2 cellular contexts compared by ENCODE assay signal in the genomic region with DNA sequence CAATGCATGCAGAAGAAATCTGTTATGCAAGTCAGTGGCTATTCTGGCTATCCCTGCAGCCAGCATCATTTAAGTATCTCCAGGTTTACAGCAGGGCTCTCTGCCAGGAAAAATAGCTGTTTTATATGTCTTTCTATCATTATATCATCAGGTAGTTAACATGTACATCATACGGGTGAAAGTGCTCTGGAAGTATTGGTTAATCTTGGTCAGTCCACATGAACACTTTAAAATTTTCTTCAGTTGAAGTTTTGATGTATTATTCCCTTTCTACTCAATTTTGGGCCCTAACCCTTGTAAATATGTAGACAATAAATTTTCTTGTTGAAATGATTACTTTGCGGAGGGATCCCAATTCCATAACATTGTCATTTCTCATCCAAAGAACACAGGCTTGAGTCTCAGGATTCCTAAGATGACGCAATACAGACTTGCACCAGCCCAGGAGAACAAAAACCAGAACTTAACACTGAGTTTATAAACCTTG.
A peak's percentile ranks its signal among the peaks of the same experiment; 100 is the strongest.
TF ChIP-seq lines count a peak whose summit lies in the region.

No MANE protein-coding gene starts in this region.

TF ChIP-seq in GM23338, 12 proteins besides CTCF, POLR2A, EP300 and RAD21 (continues in another document):
- TF ChIP-seq ZNF331 (CRISPR knock-in tag; IDR thresholded peaks at IDR 0.05; ENCODE audit: low read depth) (no peak), ZNF114 (CRISPR knock-in tag; IDR thresholded peaks at IDR 0.05) (no peak), STAT1 (IDR thresholded peaks at IDR 0.05; ENCODE audit: unreplicated experiment) (no peak), JUNB (IDR thresholded peaks at IDR 0.05; ENCODE audit: unreplicated experiment) (no peak), NANOG (IDR thresholded peaks at IDR 0.05; ENCODE audit: borderline replicate concordance) (no peak), EZH2 (IDR thresholded peaks at IDR 0.05; ENCODE audit: low read depth, unreplicated experiment) (no peak), POLR2AphosphoS5 (IDR thresholded peaks at IDR 0.05; ENCODE audit: low read depth) (no peak)
- TF ChIP-seq, protein P1, sequence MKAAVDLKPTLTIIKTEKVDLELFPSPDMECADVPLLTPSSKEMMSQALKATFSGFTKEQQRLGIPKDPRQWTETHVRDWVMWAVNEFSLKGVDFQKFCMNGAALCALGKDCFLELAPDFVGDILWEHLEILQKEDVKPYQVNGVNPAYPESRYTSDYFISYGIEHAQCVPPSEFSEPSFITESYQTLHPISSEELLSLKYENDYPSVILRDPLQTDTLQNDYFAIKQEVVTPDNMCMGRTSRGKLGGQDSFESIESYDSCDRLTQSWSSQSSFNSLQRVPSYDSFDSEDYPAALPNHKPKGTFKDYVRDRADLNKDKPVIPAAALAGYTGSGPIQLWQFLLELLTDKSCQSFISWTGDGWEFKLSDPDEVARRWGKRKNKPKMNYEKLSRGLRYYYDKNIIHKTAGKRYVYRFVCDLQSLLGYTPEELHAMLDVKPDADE (IDR thresholded peaks at IDR 0.05): no peak
- TF ChIP-seq, protein P2, sequence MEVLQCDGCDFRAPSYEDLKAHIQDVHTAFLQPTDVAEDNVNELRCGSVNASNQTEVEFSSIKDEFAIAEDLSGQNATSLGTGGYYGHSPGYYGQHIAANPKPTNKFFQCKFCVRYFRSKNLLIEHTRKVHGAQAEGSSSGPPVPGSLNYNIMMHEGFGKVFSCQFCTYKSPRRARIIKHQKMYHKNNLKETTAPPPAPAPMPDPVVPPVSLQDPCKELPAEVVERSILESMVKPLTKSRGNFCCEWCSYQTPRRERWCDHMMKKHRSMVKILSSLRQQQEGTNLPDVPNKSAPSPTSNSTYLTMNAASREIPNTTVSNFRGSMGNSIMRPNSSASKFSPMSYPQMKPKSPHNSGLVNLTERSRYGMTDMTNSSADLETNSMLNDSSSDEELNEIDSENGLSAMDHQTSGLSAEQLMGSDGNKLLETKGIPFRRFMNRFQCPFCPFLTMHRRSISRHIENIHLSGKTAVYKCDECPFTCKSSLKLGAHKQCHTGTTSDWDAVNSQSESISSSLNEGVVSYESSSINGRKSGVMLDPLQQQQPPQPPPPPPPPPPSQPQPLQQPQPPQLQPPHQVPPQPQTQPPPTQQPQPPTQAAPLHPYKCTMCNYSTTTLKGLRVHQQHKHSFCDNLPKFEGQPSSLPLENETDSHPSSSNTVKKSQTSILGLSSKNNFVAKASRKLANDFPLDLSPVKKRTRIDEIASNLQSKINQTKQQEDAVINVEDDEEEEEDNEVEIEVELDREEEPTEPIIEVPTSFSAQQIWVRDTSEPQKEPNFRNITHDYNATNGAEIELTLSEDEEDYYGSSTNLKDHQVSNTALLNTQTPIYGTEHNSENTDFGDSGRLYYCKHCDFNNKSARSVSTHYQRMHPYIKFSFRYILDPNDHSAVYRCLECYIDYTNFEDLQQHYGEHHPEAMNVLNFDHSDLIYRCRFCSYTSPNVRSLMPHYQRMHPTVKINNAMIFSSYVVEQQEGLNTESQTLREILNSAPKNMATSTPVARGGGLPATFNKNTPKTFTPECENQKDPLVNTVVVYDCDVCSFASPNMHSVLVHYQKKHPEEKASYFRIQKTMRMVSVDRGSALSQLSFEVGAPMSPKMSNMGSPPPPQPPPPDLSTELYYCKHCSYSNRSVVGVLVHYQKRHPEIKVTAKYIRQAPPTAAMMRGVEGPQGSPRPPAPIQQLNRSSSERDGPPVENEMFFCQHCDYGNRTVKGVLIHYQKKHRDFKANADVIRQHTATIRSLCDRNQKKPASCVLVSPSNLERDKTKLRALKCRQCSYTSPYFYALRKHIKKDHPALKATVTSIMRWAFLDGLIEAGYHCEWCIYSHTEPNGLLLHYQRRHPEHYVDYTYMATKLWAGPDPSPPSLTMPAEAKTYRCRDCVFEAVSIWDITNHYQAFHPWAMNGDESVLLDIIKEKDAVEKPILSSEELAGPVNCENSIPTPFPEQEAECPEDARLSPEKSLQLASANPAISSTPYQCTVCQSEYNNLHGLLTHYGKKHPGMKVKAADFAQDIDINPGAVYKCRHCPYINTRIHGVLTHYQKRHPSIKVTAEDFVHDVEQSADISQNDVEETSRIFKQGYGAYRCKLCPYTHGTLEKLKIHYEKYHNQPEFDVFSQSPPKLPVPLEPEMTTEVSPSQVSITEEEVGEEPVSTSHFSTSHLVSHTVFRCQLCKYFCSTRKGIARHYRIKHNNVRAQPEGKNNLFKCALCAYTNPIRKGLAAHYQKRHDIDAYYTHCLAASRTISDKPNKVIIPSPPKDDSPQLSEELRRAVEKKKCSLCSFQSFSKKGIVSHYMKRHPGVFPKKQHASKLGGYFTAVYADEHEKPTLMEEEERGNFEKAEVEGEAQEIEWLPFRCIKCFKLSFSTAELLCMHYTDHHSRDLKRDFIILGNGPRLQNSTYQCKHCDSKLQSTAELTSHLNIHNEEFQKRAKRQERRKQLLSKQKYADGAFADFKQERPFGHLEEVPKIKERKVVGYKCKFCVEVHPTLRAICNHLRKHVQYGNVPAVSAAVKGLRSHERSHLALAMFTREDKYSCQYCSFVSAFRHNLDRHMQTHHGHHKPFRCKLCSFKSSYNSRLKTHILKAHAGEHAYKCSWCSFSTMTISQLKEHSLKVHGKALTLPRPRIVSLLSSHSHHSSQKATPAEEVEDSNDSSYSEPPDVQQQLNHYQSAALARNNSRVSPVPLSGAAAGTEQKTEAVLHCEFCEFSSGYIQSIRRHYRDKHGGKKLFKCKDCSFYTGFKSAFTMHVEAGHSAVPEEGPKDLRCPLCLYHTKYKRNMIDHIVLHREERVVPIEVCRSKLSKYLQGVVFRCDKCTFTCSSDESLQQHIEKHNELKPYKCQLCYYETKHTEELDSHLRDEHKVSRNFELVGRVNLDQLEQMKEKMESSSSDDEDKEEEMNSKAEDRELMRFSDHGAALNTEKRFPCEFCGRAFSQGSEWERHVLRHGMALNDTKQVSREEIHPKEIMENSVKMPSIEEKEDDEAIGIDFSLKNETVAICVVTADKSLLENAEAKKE (CRISPR knock-in tag; IDR thresholded peaks at IDR 0.05): no peak
- TF ChIP-seq, protein P3, sequence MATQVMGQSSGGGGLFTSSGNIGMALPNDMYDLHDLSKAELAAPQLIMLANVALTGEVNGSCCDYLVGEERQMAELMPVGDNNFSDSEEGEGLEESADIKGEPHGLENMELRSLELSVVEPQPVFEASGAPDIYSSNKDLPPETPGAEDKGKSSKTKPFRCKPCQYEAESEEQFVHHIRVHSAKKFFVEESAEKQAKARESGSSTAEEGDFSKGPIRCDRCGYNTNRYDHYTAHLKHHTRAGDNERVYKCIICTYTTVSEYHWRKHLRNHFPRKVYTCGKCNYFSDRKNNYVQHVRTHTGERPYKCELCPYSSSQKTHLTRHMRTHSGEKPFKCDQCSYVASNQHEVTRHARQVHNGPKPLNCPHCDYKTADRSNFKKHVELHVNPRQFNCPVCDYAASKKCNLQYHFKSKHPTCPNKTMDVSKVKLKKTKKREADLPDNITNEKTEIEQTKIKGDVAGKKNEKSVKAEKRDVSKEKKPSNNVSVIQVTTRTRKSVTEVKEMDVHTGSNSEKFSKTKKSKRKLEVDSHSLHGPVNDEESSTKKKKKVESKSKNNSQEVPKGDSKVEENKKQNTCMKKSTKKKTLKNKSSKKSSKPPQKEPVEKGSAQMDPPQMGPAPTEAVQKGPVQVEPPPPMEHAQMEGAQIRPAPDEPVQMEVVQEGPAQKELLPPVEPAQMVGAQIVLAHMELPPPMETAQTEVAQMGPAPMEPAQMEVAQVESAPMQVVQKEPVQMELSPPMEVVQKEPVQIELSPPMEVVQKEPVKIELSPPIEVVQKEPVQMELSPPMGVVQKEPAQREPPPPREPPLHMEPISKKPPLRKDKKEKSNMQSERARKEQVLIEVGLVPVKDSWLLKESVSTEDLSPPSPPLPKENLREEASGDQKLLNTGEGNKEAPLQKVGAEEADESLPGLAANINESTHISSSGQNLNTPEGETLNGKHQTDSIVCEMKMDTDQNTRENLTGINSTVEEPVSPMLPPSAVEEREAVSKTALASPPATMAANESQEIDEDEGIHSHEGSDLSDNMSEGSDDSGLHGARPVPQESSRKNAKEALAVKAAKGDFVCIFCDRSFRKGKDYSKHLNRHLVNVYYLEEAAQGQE (IDR thresholded peaks at IDR 0.05; ENCODE audit: unreplicated experiment): no peak

TF ChIP-seq in K562, 482 proteins besides CTCF, POLR2A, EP300 and RAD21:
- TF ChIP-seq CEBPG (CRISPR knock-in tag; IDR thresholded peaks at IDR 0.05) (no peak), CEBPG (tag; conservative IDR thresholded peaks at IDR 0.05 in 1 of 2, IDR thresholded peaks at IDR 0.05 in 1 of 2) (0 out of 4 replicates have a peak, but pooled peaks of 1 of the 2 experiments have one; percentile 27), FIP1L1 (IDR thresholded peaks at IDR 0.05; ENCODE audit: low read depth, low read length, poor library complexity, severe bottlenecking) (no peak), NUFIP1 (IDR thresholded peaks at IDR 0.05; ENCODE audit: partially characterized antibody) (no peak), HOXB6 (CRISPR knock-in tag; IDR thresholded peaks at IDR 0.05; ENCODE audit: borderline replicate concordance) (no peak), CEBPB (tag; IDR thresholded peaks at IDR 0.05) (0 out of 2 replicates have a peak, but pooled peaks have one; percentile 12), RFX5 (IDR thresholded peaks at IDR 0.05; ENCODE audit: low read depth, low read length) (no peak)
- TF ChIP-seq, protein P4, sequence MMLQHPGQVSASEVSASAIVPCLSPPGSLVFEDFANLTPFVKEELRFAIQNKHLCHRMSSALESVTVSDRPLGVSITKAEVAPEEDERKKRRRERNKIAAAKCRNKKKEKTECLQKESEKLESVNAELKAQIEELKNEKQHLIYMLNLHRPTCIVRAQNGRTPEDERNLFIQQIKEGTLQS (IDR thresholded peaks at IDR 0.05): peak; percentile 35; the same call in 1 of the 2 replicates
- TF ChIP-seq, protein P4 (CRISPR knock-in tag; conservative IDR thresholded peaks at IDR 0.05): no peak
